In the genomic region with DNA sequence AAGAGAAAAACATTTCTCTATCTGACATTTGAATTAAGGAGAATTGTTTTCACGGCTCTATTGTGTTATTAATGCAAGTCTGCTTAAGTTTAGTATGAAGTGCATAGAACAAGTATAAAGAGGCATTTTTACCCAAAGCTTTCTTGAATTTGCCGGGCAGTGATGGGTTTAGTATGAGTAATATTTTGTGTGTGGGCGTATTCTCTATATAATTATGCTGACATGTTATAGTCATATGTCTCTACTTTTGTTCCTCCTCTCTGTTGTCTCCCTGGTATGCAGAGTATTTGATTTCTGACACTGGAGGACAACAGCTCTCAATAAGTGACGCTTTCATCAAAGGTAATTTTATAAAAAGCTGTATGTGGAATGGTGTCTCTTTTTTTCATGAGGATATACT, we compare ENCODE assay signal across 10 cellular contexts.
DNase-seq lines count a peak whose midpoint lies in the region; ATAC-seq and TF ChIP-seq lines count a peak whose summit lies in the region.
"Had no signal": no experiment of that assay in that cellular context is flagged by ENCODE, and none has a peak within 500 bp of the region (broad histone marks: within the 10 kb centered on the region; RNA-seq: fewer than 3 reads in every experiment).

No MANE protein-coding gene starts in this region.

- peak; percentile 10 to 44 for DNase-seq in foreskin fibroblast
- no peak for DNase-seq in SKM-1 (lab: John Stamatoyannopoulos, UW; ENCODE audit: unreplicated experiment)
- DNase-seq in D341Med (ENCODE audit: low spot score): no peak
- DNase-seq in putamen (ENCODE audit: low spot score): no peak
- DNase-seq: activated CD4-positive, alpha-beta T cell treated with anti-CD3 and anti-CD28 coated beads for 1 hour had no signal

- H3K4me3 ChIP-seq in foreskin fibroblast (ENCODE audit: low read depth in 1 of 2, low read length in 2 of 2): no peak overlapping the region
- H3K4me3 ChIP-seq: right atrium auricular region had no signal

- ATAC-seq in GM18502 (IDR thresholded peaks at IDR 0.05; ENCODE audit: poor library complexity, unreplicated experiment) (peak; percentile 61), GM21423 (IDR thresholded peaks at IDR 0.05; ENCODE audit: unreplicated experiment) (peak; percentile 38), HG03196 (IDR thresholded peaks at IDR 0.05; ENCODE audit: unreplicated experiment) (peak; percentile 47), GM19452 (IDR thresholded peaks at IDR 0.05; ENCODE audit: unreplicated experiment) (no peak)

- no peak for TF ChIP-seq CTCF in foreskin fibroblast (IDR thresholded peaks at IDR 0.05; ENCODE audit: low read depth, low read length)

Comparison
In these comparisons a context has a peak if more than half of its experiments do, and no peak if none do; other contexts are left out.
1. DNase-seq: peak in foreskin fibroblast (2 of 2); none in SKM-1 (single experiment), D341Med (single experiment) and putamen (single experiment).